ENCODE assay signal across 25 cellular contexts in genomic region chr13:86510792-86511191, GRCh38.
"Had no signal": no experiment of that assay in that cellular context is flagged by ENCODE, and none has a peak within 500 bp of the region (broad histone marks: within the 10 kb centered on the region; RNA-seq: fewer than 3 reads in every experiment).

No MANE protein-coding gene starts in this region.

- H3K9me3 ChIP-seq: gastrocnemius medialis, prostate gland, sigmoid colon, thyroid gland, vagina had no signal

- ATAC-seq: esophagus mucosa; gastrocnemius medialis; left cardiac atrium; left lung; naive thymus-derived CD4-positive, alpha-beta T cell; stimulated activated effector memory CD8-positive, alpha-beta T cell treated with anti-CD3 and anti-CD28 coated beads, Interleukin-12 subunit alpha, Interleukin-12 subunit beta, amount 100 ng/mL, for 72 hours had no signal

- H3K4me1 ChIP-seq: gastrocnemius medialis, left lung, prostate gland, right atrium auricular region, sigmoid colon, stomach, thyroid gland, vagina had no signal

- H3K36me3 ChIP-seq: gastrocnemius medialis, left lung, prostate gland, right atrium auricular region, sigmoid colon, stomach, thyroid gland, vagina had no signal

- H3K27ac ChIP-seq: dorsolateral prefrontal cortex, epithelial cell of prostate, gastrocnemius medialis, left lung, prostate gland, right atrium auricular region, sigmoid colon, stomach, thyroid gland, vagina had no signal

- H3K27me3 ChIP-seq: dorsolateral prefrontal cortex, gastrocnemius medialis, left lung, right atrium auricular region, stomach, thyroid gland, vagina had no signal

- H3K4me3 ChIP-seq: dorsolateral prefrontal cortex, gastrocnemius medialis, left lung, prostate gland, right atrium auricular region, sigmoid colon, stomach, thyroid gland, vagina had no signal

- DNase-seq: dorsolateral prefrontal cortex; effector CD4-positive, alpha-beta T cell; endodermal cell; foreskin fibroblast; gastrocnemius medialis; head of caudate nucleus; left cardiac atrium; left lung; mesenchymal stem cell; midbrain; naive thymus-derived CD4-positive, alpha-beta T cell; nucleus accumbens; sigmoid colon; stimulated activated CD4-positive, alpha-beta T cell treated with anti-CD3 and anti-CD28 coated beads, Interleukin-2, amount 100 ng/mL, for 24 hours; stimulated activated CD4-positive, alpha-beta T cell treated with anti-CD3 and anti-CD28 coated beads, Interleukin-4, amount 100 ng/mL, for 24 hours; stimulated activated naive CD4-positive, alpha-beta T cell treated with Interleukin-2 at 50 U/mL for 16 hours; stomach; thyroid gland; trophoblast cell had no signal
